ENCODE assay signal across 8 cellular contexts in genomic region chr7:45663167-45663921, GRCh38.
DNase-seq lines count a peak whose midpoint lies in the region; ATAC-seq, FAIRE-seq and TF ChIP-seq lines count a peak whose summit lies in the region.

No MANE protein-coding gene starts in this region.

- H3K9me1 ChIP-seq in keratinocyte (ENCODE audit: control insufficient read depth, extremely low read depth, insufficient read depth, low read length): no peaks in the 10 kb centered on the region

- POLR2A ChIA-PET in Caco-2 (lab: Charles Lee): interaction anchor here (1.0 kb wide), 1 partner anchor 105 kb away, joined by 3 read pairs; no protein-coding TSS in a partner anchor
- POLR2A ChIA-PET in naive thymus-derived CD8-positive, alpha-beta T cell (lab: Charles Lee): interaction anchor here (0.7 kb wide), 1 partner anchor 130 kb away, joined by 3 read pairs; no protein-coding TSS in a partner anchor

- H3K27ac ChIP-seq in adrenal gland (no peak overlapping the region), keratinocyte (ENCODE audit: control insufficient read depth, insufficient read depth, low read length) (no peak overlapping the region)

- H3K27me3 ChIP-seq in Caco-2 (replicated peaks; ENCODE audit: control insufficient read depth, insufficient read depth, low read length) (no peaks in the 10 kb centered on the region), adrenal gland (no peaks in the 10 kb centered on the region), keratinocyte (ENCODE audit: control insufficient read depth, extremely low read depth, insufficient read depth, low read length) (peaks cover 5% of the 10 kb centered on the region)

- H3K4me2 ChIP-seq in keratinocyte (ENCODE audit: control insufficient read depth, extremely low read depth, insufficient read depth, low read depth, low read length): no peak overlapping the region

- no peak overlapping the region for H3K4me3 Mint-ChIP-seq in Caco-2 (ENCODE audit: unreplicated experiment)
- no peak overlapping the region for H3K4me3 Mint-ChIP-seq in naive thymus-derived CD8-positive, alpha-beta T cell

- CTCF ChIA-PET in Caco-2 (lab: Charles Lee): interaction anchor here (0.5 to 1.5 kb wide), 17 partner anchors 9 to 1864 kb away, joined by 3 to 11 read pairs (median 4); no protein-coding TSS in a partner anchor

- peak; percentile 85 to 92 for TF ChIP-seq CTCF in Caco-2 (IDR thresholded peaks at IDR 0.05; ENCODE audit: insufficient read depth in 1 of 2, low read depth in 1 of 2, low read length in 1 of 2, severe bottlenecking in 1 of 2, unreplicated experiment in 1 of 2)
- TF ChIP-seq CTCF in adrenal gland (IDR thresholded peaks at IDR 0.05): peak; percentile 24 to 62 (median 51)
- peak; percentile 53 to 84 (median 74) for TF ChIP-seq CTCF in keratinocyte (optimal IDR thresholded peaks at IDR 0.05 in 1 of 3, IDR thresholded peaks at IDR 0.05 in 1 of 3, conservative IDR thresholded peaks at IDR 0.05 in 1 of 3; ENCODE audit: extremely low read depth in 1 of 3, insufficient read depth in 2 of 3, low read length in 3 of 3)

- no peaks in the 10 kb centered on the region for H3K9me3 Mint-ChIP-seq in Caco-2 (ENCODE audit: unreplicated experiment)
- H3K9me3 Mint-ChIP-seq in naive thymus-derived CD8-positive, alpha-beta T cell: peaks cover 0 to 9% (median 0%) of the 10 kb centered on the region in 9 donors

- dilution Hi-C loops in keratinocyte (cut with MboI; ENCODE audit: extremely low pct_ligation_motif_present, low sequenced_read_pairs): no loop called here

- peak overlapping the region; percentile 16 for H3K27ac Mint-ChIP-seq in Caco-2 (ENCODE audit: unreplicated experiment)
- H3K27ac Mint-ChIP-seq in naive thymus-derived CD8-positive, alpha-beta T cell: no peak overlapping the region

- H3K9ac ChIP-seq in keratinocyte (ENCODE audit: control insufficient read depth, extremely low read depth, insufficient read depth, low read length): no peak overlapping the region

- no peak overlapping the region for H2AFZ ChIP-seq in keratinocyte (ENCODE audit: control insufficient read depth, low read length)

- TF ChIP-seq POLR2A in adrenal gland (IDR thresholded peaks at IDR 0.05): no peak

- H3K27me3 Mint-ChIP-seq in Caco-2 (ENCODE audit: insufficient read depth, unreplicated experiment): peaks cover 2% of the 10 kb centered on the region
- H3K27me3 Mint-ChIP-seq in naive thymus-derived CD8-positive, alpha-beta T cell: peaks cover 0 to 12% (median 0%) of the 10 kb centered on the region in 5 donors

- no peaks in the 10 kb centered on the region for H4K20me1 ChIP-seq in keratinocyte (ENCODE audit: control insufficient read depth, extremely low read depth, insufficient read depth, low read length)

- no peak for ATAC-seq in HG02571 (IDR thresholded peaks at IDR 0.05; ENCODE audit: unreplicated experiment)
- ATAC-seq in GM18870 (IDR thresholded peaks at IDR 0.05; ENCODE audit: unreplicated experiment): no peak
- no peak for ATAC-seq in naive thymus-derived CD8-positive, alpha-beta T cell

- intact Hi-C loops in Caco-2 (cut with micrococcal nuclease; ENCODE audit: unreplicated experiment): loop anchor here (1.0 to 10.0 kb wide), 3 partner anchors 81 to 509 kb away; partner anchors contain the start of gene RAMP3
- intact Hi-C loops in adrenal gland (cut with DNase I): no loop called here

- H3K4me3 ChIP-seq in Caco-2 (ENCODE audit: low read depth, low read length) (no peak overlapping the region), adrenal gland (no peak overlapping the region), keratinocyte (ENCODE audit: control insufficient read depth in 2 of 3, extremely low read depth in 1 of 3, insufficient read depth in 2 of 3, low read depth in 1 of 3, low read length in 3 of 3) (no peak overlapping the region)

- no TSS peak for BruUV-seq in Caco-2 (replicated peaks; lab: Mats Ljungman, UMichigan)

- WGBS in adrenal gland, 4 donors: 72 to 86% (median 77%) methylated on average over 15 to 20 of the region's 20 CpGs

- H3K9me3 ChIP-seq in Caco-2 (no peaks in the 10 kb centered on the region), adrenal gland (replicated peaks in 1 of 3) (no peaks in the 10 kb centered on the region), keratinocyte (ENCODE audit: control insufficient read depth, low read depth, low read length) (no peaks in the 10 kb centered on the region)

- FAIRE-seq in keratinocyte (lab: Jason Lieb, UNC): no peak

- H3K4me1 Mint-ChIP-seq in Caco-2 (ENCODE audit: low read depth, unreplicated experiment): no peaks in the 10 kb centered on the region
- H3K4me1 Mint-ChIP-seq in naive thymus-derived CD8-positive, alpha-beta T cell: no peaks in the 10 kb centered on the region

- peak in 1 of 2 experiments; percentile 74 for DNase-seq in Caco-2
- peak; percentile 43 for DNase-seq in HT-29 (ENCODE audit: low spot score)
- peak in 4 of 7 donors; percentile 20 to 52 (median 31) for DNase-seq in adrenal gland
- no peak for DNase-seq in keratinocyte (ENCODE audit: low read depth, low spot score)
- no peak for DNase-seq in activated CD4-positive, CD25-positive, alpha-beta regulatory T cell treated with anti-CD3 and anti-CD28 coated beads, Interleukin-2, amount 50 U/mL, for 72 hours
- DNase-seq in naive thymus-derived CD8-positive, alpha-beta T cell: no peak

- H3K36me3 Mint-ChIP-seq in Caco-2 (ENCODE audit: insufficient read depth, unreplicated experiment): peaks cover 4% of the 10 kb centered on the region
- no peaks in the 10 kb centered on the region for H3K36me3 Mint-ChIP-seq in naive thymus-derived CD8-positive, alpha-beta T cell

- no peaks in the 10 kb centered on the region for H3K79me2 ChIP-seq in keratinocyte (ENCODE audit: control insufficient read depth, insufficient read depth, low read length)

- H3K36me3 ChIP-seq in Caco-2 (ENCODE audit: control insufficient read depth, insufficient read depth, low read length) (no peaks in the 10 kb centered on the region), adrenal gland (replicated peaks in 1 of 2) (no peaks in the 10 kb centered on the region), keratinocyte (ENCODE audit: control insufficient read depth in 2 of 2, extremely low read depth in 1 of 2, insufficient read depth in 2 of 2, low read length in 2 of 2) (no peaks in the 10 kb centered on the region)

- H3K4me1 ChIP-seq in Caco-2: no peaks in the 10 kb centered on the region
- no peaks in the 10 kb centered on the region for H3K4me1 ChIP-seq in adrenal gland (replicated peaks in 1 of 2)
- H3K4me1 ChIP-seq in keratinocyte (ENCODE audit: control insufficient read depth, extremely low read depth, insufficient read depth, low read length): no peaks in the 10 kb centered on the region

Comparison
In these comparisons a context has a peak if more than half of its experiments do, and no peak if none do; other contexts are left out.
1. DNase-seq: peak in HT-29 (single experiment) and adrenal gland (4 of 7); none in keratinocyte (single experiment), activated CD4-positive, CD25-positive, alpha-beta regulatory T cell treated with anti-CD3 and anti-CD28 coated beads, Interleukin-2, amount 50 U/mL, for 72 hours (single experiment) and naive thymus-derived CD8-positive, alpha-beta T cell (0 of 10).
2. Peak in every context shown above with its lines, with median percentiles within 50 percentile points of each other: CTCF ChIP-seq.